10 cellular contexts compared by ENCODE assay signal in genomic region chr20:53842301-53843099, GRCh38.
DNase-seq lines count a peak whose midpoint lies in the region; ATAC-seq and TF ChIP-seq lines count a peak whose summit lies in the region.
"Had no signal": no experiment of that assay in that cellular context is flagged by ENCODE, and none has a peak within 500 bp of the region (broad histone marks: within the 10 kb centered on the region; RNA-seq: fewer than 3 reads in every experiment).

No MANE protein-coding gene starts in this region.

- intact Hi-C loops in activated CD8-positive, alpha-beta T cell treated with anti-CD3 and anti-CD28 coated beads for 36 hours (cut with micrococcal nuclease) = loop anchor here (5.0 to 10.0 kb wide), 2 partner anchors 52 to 75 kb away; no protein-coding TSS in a partner anchor
- intact Hi-C loops in natural killer cell (cut with micrococcal nuclease) = loop anchor here (2.0 to 5.0 kb wide), 3 partner anchors 30 to 260 kb away; no protein-coding TSS in a partner anchor

- H3K4me1 Mint-ChIP-seq in activated CD8-positive, alpha-beta T cell treated with anti-CD3 and anti-CD28 coated beads for 36 hours (ENCODE audit: low read depth) = peaks cover 79% of the 10 kb centered on the region
- H3K4me1 Mint-ChIP-seq in natural killer cell = peaks cover 66 to 82% of the 10 kb centered on the region in 2 donors

- POLR2A ChIA-PET in activated CD8-positive, alpha-beta T cell treated with anti-CD3 and anti-CD28 coated beads for 36 hours (lab: Charles Lee) = interaction anchor here (0.6 to 3.0 kb wide), 13 partner anchors 21 to 263 kb away, joined by 3 to 10 read pairs (median 3); no protein-coding TSS in a partner anchor

- ATAC-seq in HG03354 (IDR thresholded peaks at IDR 0.05; ENCODE audit: poor library complexity, severe bottlenecking, unreplicated experiment) = peak; percentile 35
- peak; percentile 60 for ATAC-seq in activated CD8-positive, alpha-beta T cell treated with anti-CD3 and anti-CD28 coated beads for 36 hours
- peak; percentile 58 to 70 (median 67) for ATAC-seq in natural killer cell
- no peak for ATAC-seq in HG03565 (IDR thresholded peaks at IDR 0.05; ENCODE audit: unreplicated experiment)

- H3K4me3 Mint-ChIP-seq in activated CD8-positive, alpha-beta T cell treated with anti-CD3 and anti-CD28 coated beads for 36 hours = peak overlapping the region; percentile 34
- H3K4me3 Mint-ChIP-seq in natural killer cell = peak overlapping the region; percentile 87

- H3K27ac Mint-ChIP-seq in activated CD8-positive, alpha-beta T cell treated with anti-CD3 and anti-CD28 coated beads for 36 hours = peak overlapping the region; percentile 97
- peak overlapping the region; percentile 84 to 93 for H3K27ac Mint-ChIP-seq in natural killer cell

- TF ChIP-seq CTCF in activated CD8-positive, alpha-beta T cell treated with anti-CD3 and anti-CD28 coated beads for 36 hours (IDR thresholded peaks at IDR 0.05) = no peak
- TF ChIP-seq CTCF in natural killer cell (IDR thresholded peaks at IDR 0.05) = no peak
- TF ChIP-seq CTCF in GM13977 (IDR thresholded peaks at IDR 0.05; ENCODE audit: extremely low read depth, insufficient read depth, missing control alignments) = no peak

- in situ Hi-C loops in GM13977 (cut with MboI; ENCODE audit: low pct_unique_long_range_greater_than_20kb, low sequenced_read_pairs, unreplicated experiment) = no loop called here

- peaks cover 1% of the 10 kb centered on the region for H3K36me3 Mint-ChIP-seq in activated CD8-positive, alpha-beta T cell treated with anti-CD3 and anti-CD28 coated beads for 36 hours (ENCODE audit: low read depth)
- no peaks in the 10 kb centered on the region for H3K36me3 Mint-ChIP-seq in natural killer cell

- CTCF ChIA-PET in activated CD8-positive, alpha-beta T cell treated with anti-CD3 and anti-CD28 coated beads for 36 hours (lab: Charles Lee) = interaction anchor here (0.8 to 5.0 kb wide), 7 partner anchors 9 to 135 kb away, joined by 3 to 24 read pairs (median 4); no protein-coding TSS in a partner anchor

- no peaks in the 10 kb centered on the region for H3K9me3 Mint-ChIP-seq in activated CD8-positive, alpha-beta T cell treated with anti-CD3 and anti-CD28 coated beads for 36 hours
- H3K9me3 Mint-ChIP-seq in natural killer cell = peaks cover 3 to 4% of the 10 kb centered on the region in 2 donors

- peak; percentile 26 for DNase-seq in NOMO-1 treated with DMSO at 0.1 percent for 48 hours (lab: John Stamatoyannopoulos, UW; ENCODE audit: unreplicated experiment)
- DNase-seq in NOMO-1 (lab: John Stamatoyannopoulos, UW; ENCODE audit: unreplicated experiment in 2 of 2) = no peak
- peak; percentile 67 for DNase-seq in activated CD8-positive, alpha-beta T cell treated with anti-CD3 and anti-CD28 coated beads for 36 hours
- no peak for DNase-seq in natural killer cell
- DNase-seq in GM13977 (ENCODE audit: low spot score) = no peak
- DNase-seq in NCI-H128 (lab: John Stamatoyannopoulos, UW; ENCODE audit: unreplicated experiment) = no peak
- DNase-seq: DMS153, T-helper 9 cell had no signal

- no peaks in the 10 kb centered on the region for H3K27me3 Mint-ChIP-seq in activated CD8-positive, alpha-beta T cell treated with anti-CD3 and anti-CD28 coated beads for 36 hours
- no peaks in the 10 kb centered on the region for H3K27me3 Mint-ChIP-seq in natural killer cell (ENCODE audit: low read depth in 2 of 2)

Comparison
In these comparisons a context has a peak if more than half of its experiments do, and no peak if none do; other contexts are left out.
1. DNase-seq: peak in NOMO-1 treated with DMSO at 0.1 percent for 48 hours (single experiment) and activated CD8-positive, alpha-beta T cell treated with anti-CD3 and anti-CD28 coated beads for 36 hours (single experiment); none in NOMO-1 (0 of 2), natural killer cell (single experiment), GM13977 (single experiment) and NCI-H128 (single experiment).